8 cellular contexts compared by ENCODE assay signal in genomic region chr1:183470147-183470960, GRCh38. TPM values are rescaled to one million over a fixed set of nuclear protein-coding genes. Genes with fewer than 3 reads are reported as not detected.
DNase-seq lines count a peak whose midpoint lies in the region; ATAC-seq and TF ChIP-seq lines count a peak whose summit lies in the region.

No MANE protein-coding gene starts in this region.

- H3K36me3 ChIP-seq in right atrium auricular region (no peaks in the 10 kb centered on the region), uterus (no peaks in the 10 kb centered on the region)

- intact Hi-C loops in uterus (cut with DNase I; ENCODE audit: low total_unique reads), result loop anchor here (10.0 kb wide), 1 partner anchor 164 kb away; the partner anchor contains the start of gene ARPC5

- peaks cover 14% of the 10 kb centered on the region for H3K27me3 Mint-ChIP-seq in T-helper 1 cell treated with Interleukin-12 subunit alpha and Interleukin-12 subunit beta and Interleukin-4 antibody, amounts not matched to agents 30 μg/mL and 1 μg/mL, for 36 hours (ENCODE audit: low read depth)

- TF ChIP-seq POLR2A in uterus (IDR thresholded peaks at IDR 0.05), result peak; percentile 27 to 44

- H3K36me3 Mint-ChIP-seq in T-helper 1 cell treated with Interleukin-12 subunit alpha and Interleukin-12 subunit beta and Interleukin-4 antibody, amounts not matched to agents 30 μg/mL and 1 μg/mL, for 36 hours (ENCODE audit: low read depth), result peaks cover 7% of the 10 kb centered on the region

- no peaks in the 10 kb centered on the region for H3K27me3 ChIP-seq in right atrium auricular region
- H3K27me3 ChIP-seq in uterus, result no peaks in the 10 kb centered on the region

- no peaks in the 10 kb centered on the region for H3K9me3 Mint-ChIP-seq in T-helper 1 cell treated with Interleukin-12 subunit alpha and Interleukin-12 subunit beta and Interleukin-4 antibody, amounts not matched to agents 30 μg/mL and 1 μg/mL, for 36 hours

- DNase-seq in GM10266 (ENCODE audit: extremely low spot score) (peak; percentile 74), NCI-H1694 (lab: John Stamatoyannopoulos, UW) (peak; percentile 83), amniotic stem cell (lab: John Stamatoyannopoulos, UW) (peak; percentile 48), right atrium auricular region (ENCODE audit: low spot score) (peak; percentile 91), putamen (ENCODE audit: low spot score) (peak; percentile 82), uterus (peak; percentile 79 to 81)

- H3K4me1 Mint-ChIP-seq in T-helper 1 cell treated with Interleukin-12 subunit alpha and Interleukin-12 subunit beta and Interleukin-4 antibody, amounts not matched to agents 30 μg/mL and 1 μg/mL, for 36 hours (ENCODE audit: low read depth), result peaks cover 20% of the 10 kb centered on the region

- peak; percentile 59 for TF ChIP-seq CTCF in GM10266 (IDR thresholded peaks at IDR 0.05; ENCODE audit: control insufficient read depth, insufficient read depth, low read depth, missing control alignments)
- peak; percentile 38 to 80 for TF ChIP-seq CTCF in right atrium auricular region (IDR thresholded peaks at IDR 0.05)
- TF ChIP-seq CTCF in uterus (IDR thresholded peaks at IDR 0.05), result peak; percentile 46 to 72 (median 63)

- H3K4me3 Mint-ChIP-seq in T-helper 1 cell treated with Interleukin-12 subunit alpha and Interleukin-12 subunit beta and Interleukin-4 antibody, amounts not matched to agents 30 μg/mL and 1 μg/mL, for 36 hours, result peak overlapping the region; percentile 93

- ATAC-seq in HG02798 (IDR thresholded peaks at IDR 0.05; ENCODE audit: poor library complexity, unreplicated experiment), result peak; percentile 43

- H3K27ac ChIP-seq in right atrium auricular region (peak overlapping the region; percentile 95 to 98), uterus (peak overlapping the region; percentile 96 to 97)

- H3K4me1 ChIP-seq in right atrium auricular region (peaks cover 0 to 27% of the 10 kb centered on the region in 2 donors), uterus (peaks cover 0 to 5% of the 10 kb centered on the region in 2 donors)

- peak overlapping the region; percentile 99 for H3K27ac Mint-ChIP-seq in T-helper 1 cell treated with Interleukin-12 subunit alpha and Interleukin-12 subunit beta and Interleukin-4 antibody, amounts not matched to agents 30 μg/mL and 1 μg/mL, for 36 hours

- H3K9me3 ChIP-seq in right atrium auricular region (no peaks in the 10 kb centered on the region), uterus (no peaks in the 10 kb centered on the region)

- peak overlapping the region; percentile 91 to 98 for H3K4me3 ChIP-seq in right atrium auricular region
- peak overlapping the region; percentile 68 to 99 for H3K4me3 ChIP-seq in uterus

RNA-seq across cellular contexts. Expression of gene SMG7, which starts 1.9 kb away (rescaled TPM):
- total RNA-seq in right atrium auricular region, result 10 to 100 TPM; 42.0 to 43.6 TPM
- total RNA-seq in uterus, result 10 to 100 TPM in 3 of 4 donors, 1 to 10 TPM in 1; 9.1 to 63.1 (median 37.0) TPM

RNA-seq across cellular contexts. Expression of gene NMNAT2, which starts 52.2 kb away (rescaled TPM):
- total RNA-seq in right atrium auricular region (10 to 100 TPM; 38.6 to 40.0 TPM), uterus (1 to 10 TPM in 2 of 4 donors, under 1 TPM in 1, not detected in 1; 0.85 to 2.8 (median 1.5) TPM)

Comparison
In these comparisons a context has a peak if more than half of its experiments do, and no peak if none do; other contexts are left out.
1. Peak in every context shown above with its lines: DNase-seq, ATAC-seq, H3K4me3 ChIP-seq and H3K27ac ChIP-seq.
2. RNA of gene NMNAT2, which starts 52.2 kb away (total RNA-seq): 38.6 to 40.0 TPM in right atrium auricular region; 0.85 to 2.8 TPM in uterus; every median in the first group is over 10 times any median in the second.